In the genomic region with DNA sequence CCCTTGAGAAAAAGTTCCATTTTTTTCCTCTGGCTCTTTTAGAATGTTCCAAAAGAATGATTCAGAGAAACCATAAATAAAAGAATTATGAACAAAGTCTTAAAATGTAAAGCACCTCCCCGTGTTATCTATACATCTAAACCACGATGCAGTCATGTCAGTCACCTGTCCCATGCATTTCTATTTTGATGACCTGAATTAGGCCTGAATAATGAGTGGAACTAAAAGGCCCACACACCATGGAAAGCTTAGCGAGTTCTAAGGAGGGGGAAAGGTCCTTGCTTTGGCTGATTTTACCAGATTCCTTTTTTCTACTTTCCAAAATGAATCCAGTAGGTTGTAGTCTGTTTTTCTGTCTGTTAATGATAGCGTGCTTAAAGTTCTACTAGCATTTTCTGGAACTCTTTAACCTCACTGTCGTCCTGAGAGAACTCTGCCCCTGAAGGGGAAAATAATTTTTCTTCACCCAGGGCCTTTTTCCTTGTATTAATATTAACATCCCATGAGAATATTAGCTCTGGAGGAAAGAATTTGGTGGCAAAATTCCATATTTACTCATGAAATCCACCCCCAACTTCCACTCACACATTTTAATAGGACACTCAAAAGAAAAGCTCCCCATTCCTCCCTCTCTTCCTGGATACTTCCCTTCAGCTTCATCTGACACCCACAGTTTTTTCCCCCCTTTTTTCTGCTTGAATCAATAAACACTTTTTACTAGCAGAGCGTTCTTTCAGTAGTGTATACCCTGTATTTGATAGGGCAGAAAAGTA, we compare ENCODE assay signal across 26 cellular contexts.
DNase-seq lines count a peak whose midpoint lies in the region; ATAC-seq, FAIRE-seq and TF ChIP-seq lines count a peak whose summit lies in the region.
"Had no signal": no experiment of that assay in that cellular context is flagged by ENCODE, and none has a peak within 500 bp of the region (broad histone marks: within the 10 kb centered on the region; RNA-seq: fewer than 3 reads in every experiment).

No MANE protein-coding gene starts in this region.

- H3K36me3 Mint-ChIP-seq in natural killer cell = no peaks in the 10 kb centered on the region

- intact Hi-C loops in natural killer cell (cut with micrococcal nuclease) = no loop called here

- no peak overlapping the region for H3K4me3 Mint-ChIP-seq in natural killer cell
- H3K4me3 Mint-ChIP-seq: CD4-positive, CD25-positive, alpha-beta regulatory T cell; dendritic cell treated with granulocyte-macrophage colony-stimulating factor and Interleukin-4, amounts not matched to agents 40 ng/mL and 50 ng/mL, for 4 days; nephron; stimulated activated naive CD8-positive, alpha-beta T cell treated with anti-CD3 and anti-CD28 coated beads, Interleukin-15, amount 100 ng/mL, for 72 hours had no signal

- H3K9me3 ChIP-seq in osteoblast (ENCODE audit: low read depth, low read length) = no peaks in the 10 kb centered on the region

- TF ChIP-seq CTCF in osteoblast (IDR thresholded peaks at IDR 0.05; ENCODE audit: extremely low read depth, low read depth, low read length) = no peak
- no peak for TF ChIP-seq CTCF in natural killer cell (IDR thresholded peaks at IDR 0.05)

- H3K4me1 Mint-ChIP-seq in natural killer cell = no peaks in the 10 kb centered on the region
- H3K4me1 Mint-ChIP-seq: CD4-positive, CD25-positive, alpha-beta regulatory T cell; stimulated activated naive CD8-positive, alpha-beta T cell treated with anti-CD3 and anti-CD28 coated beads, Interleukin-15, amount 100 ng/mL, for 72 hours had no signal

- peak overlapping the region; percentile 8 for H3K27ac ChIP-seq in osteoblast (ENCODE audit: low read depth, low read length)
- H3K27ac ChIP-seq: hepatocyte had no signal

- DNase-seq in EL (peak; percentile 69), NCI-H226 (peak; percentile 5), fibroblast of gingiva (ENCODE audit: low read depth) (peak; percentile 36), osteoblast (ENCODE audit: insufficient read length, low spot score, missing footprints) (no peak), natural killer cell (no peak), HuH-7.5 (ENCODE audit: low spot score) (no peak), RCC 7860 (ENCODE audit: low spot score) (no peak)
- DNase-seq in activated naive CD4-positive, alpha-beta T cell (lab: John Stamatoyannopoulos, UW) = no peak
- DNase-seq: activated CD4-positive, alpha-beta T cell treated with anti-CD3 and anti-CD28 coated beads for 1 hour; activated gamma-delta T cell treated with Interleukin-2 at 50 U/mL for 16 hours; CD4-positive, CD25-positive, alpha-beta regulatory T cell; KG1; midbrain; NCI-H1436 treated with DMSO at 0.1 percent for 48 hours; NCI-H510A treated with DMSO at 0.1 percent for 48 hours; posterior cingulate gyrus; sigmoid colon; stimulated activated naive CD8-positive, alpha-beta T cell treated with anti-CD3 and anti-CD28 coated beads, Interleukin-15, amount 100 ng/mL, for 72 hours; T-helper 1 cell had no signal

- H3K79me2 ChIP-seq in osteoblast (ENCODE audit: insufficient read depth, low read length) = no peaks in the 10 kb centered on the region
- H3K79me2 ChIP-seq: hepatocyte had no signal

- H3K27ac Mint-ChIP-seq in natural killer cell = no peak overlapping the region
- H3K27ac Mint-ChIP-seq: CD4-positive, CD25-positive, alpha-beta regulatory T cell; dendritic cell treated with granulocyte-macrophage colony-stimulating factor and Interleukin-4, amounts not matched to agents 40 ng/mL and 50 ng/mL, for 4 days; stimulated activated naive CD8-positive, alpha-beta T cell treated with anti-CD3 and anti-CD28 coated beads, Interleukin-15, amount 100 ng/mL, for 72 hours had no signal

- no peak for FAIRE-seq in RCC 7860 (lab: Jason Lieb, UNC)
- FAIRE-seq: bronchial epithelial cell, D721Med had no signal

- H3K27me3 Mint-ChIP-seq in natural killer cell (ENCODE audit: low read depth in 2 of 2) = no peaks in the 10 kb centered on the region
- H3K27me3 Mint-ChIP-seq: CD4-positive, CD25-positive, alpha-beta regulatory T cell; dendritic cell treated with granulocyte-macrophage colony-stimulating factor and Interleukin-4, amounts not matched to agents 40 ng/mL and 50 ng/mL, for 4 days; stimulated activated naive CD8-positive, alpha-beta T cell treated with anti-CD3 and anti-CD28 coated beads, Interleukin-15, amount 100 ng/mL, for 72 hours had no signal

- H3K4me3 ChIP-seq in osteoblast (ENCODE audit: insufficient read depth, low read length) = no peak overlapping the region
- H3K4me3 ChIP-seq: hepatocyte, sigmoid colon, tibial nerve had no signal

- peaks cover 16% of the 10 kb centered on the region for H3K4me1 ChIP-seq in osteoblast (ENCODE audit: insufficient read depth, low read length)
- H3K4me1 ChIP-seq: sigmoid colon had no signal

- H3K9me3 Mint-ChIP-seq in natural killer cell = peaks cover 8 to 14% of the 10 kb centered on the region in 2 donors

- H4K20me1 ChIP-seq in osteoblast (ENCODE audit: insufficient read depth, low read length) = no peaks in the 10 kb centered on the region

- ATAC-seq in natural killer cell = no peak
- ATAC-seq: left lobe of liver; stimulated activated naive CD8-positive, alpha-beta T cell treated with anti-CD3 and anti-CD28 coated beads, Interleukin-15, amount 100 ng/mL, for 72 hours had no signal

- no peaks in the 10 kb centered on the region for H3K27me3 ChIP-seq in osteoblast (ENCODE audit: insufficient read depth, low read length)
- H3K27me3 ChIP-seq: hepatocyte, sigmoid colon, tibial nerve had no signal

- H2AFZ ChIP-seq in osteoblast (ENCODE audit: low read length) = no peak overlapping the region
- H2AFZ ChIP-seq: hepatocyte had no signal

- H3K36me3 ChIP-seq in osteoblast (ENCODE audit: insufficient read depth, low read length) = no peaks in the 10 kb centered on the region
- H3K36me3 ChIP-seq: sigmoid colon had no signal

- no peak overlapping the region for H3K4me2 ChIP-seq in osteoblast (ENCODE audit: insufficient read depth, low read length)
- H3K4me2 ChIP-seq: hepatocyte had no signal

Comparison
In these comparisons a context has a peak if more than half of its experiments do, and no peak if none do; other contexts are left out.
1. DNase-seq: peak in EL (single experiment), NCI-H226 (single experiment) and fibroblast of gingiva (single experiment); none in osteoblast (single experiment), natural killer cell (single experiment), activated naive CD4-positive, alpha-beta T cell (0 of 4), HuH-7.5 (single experiment) and RCC 7860 (single experiment).